26 cellular contexts compared by ENCODE assay signal in genomic region chr11:88583232-88583631, GRCh38.
"Had no signal": no experiment of that assay in that cellular context is flagged by ENCODE, and none has a peak within 500 bp of the region (broad histone marks: within the 10 kb centered on the region; RNA-seq: fewer than 3 reads in every experiment).

No MANE protein-coding gene starts in this region.

- H3K9me3 ChIP-seq: colonic mucosa, esophagus squamous epithelium, gastrocnemius medialis, left lung, lower lobe of right lung had no signal

- H3K4me1 ChIP-seq: colonic mucosa, esophagus squamous epithelium, gastrocnemius medialis, heart right ventricle, left lung, lower lobe of right lung had no signal

- H3K27ac ChIP-seq: colonic mucosa, epithelial cell of prostate, esophagus squamous epithelium, gastrocnemius medialis, heart right ventricle, left lung, lower lobe of right lung had no signal

- DNase-seq: colonic mucosa; cortex of kidney; effector CD8-positive, alpha-beta T cell; effector memory CD8-positive, alpha-beta T cell; endodermal cell; erythroblast; esophagus squamous epithelium; foreskin fibroblast; foreskin melanocyte; gastrocnemius medialis; glutamatergic neuron; head of caudate nucleus; heart right ventricle; hippocampal formation; left lung; left ventricle myocardium superior; lower lobe of right lung; mesenchymal stem cell; naive thymus-derived CD4-positive, alpha-beta T cell had no signal

- H3K36me3 Mint-ChIP-seq: mesothelial cell of epicardium had no signal

- H3K4me3 ChIP-seq: colonic mucosa, esophagus squamous epithelium, gastrocnemius medialis, heart right ventricle, left lung, lower lobe of right lung had no signal

- FAIRE-seq: endometrium, islet of Langerhans, keratinocyte had no signal

- H3K36me3 ChIP-seq: colonic mucosa, esophagus squamous epithelium, gastrocnemius medialis, heart right ventricle, left lung, lower lobe of right lung had no signal

- H3K9me3 Mint-ChIP-seq: dendritic cell treated with granulocyte-macrophage colony-stimulating factor and Interleukin-4, amounts not matched to agents 40 ng/mL and 50 ng/mL, for 4 days; effector memory CD8-positive, alpha-beta T cell; endodermal cell; mesothelial cell of epicardium; naive thymus-derived CD4-positive, alpha-beta T cell had no signal

- H3K27ac Mint-ChIP-seq: dendritic cell treated with granulocyte-macrophage colony-stimulating factor and Interleukin-4, amounts not matched to agents 40 ng/mL and 50 ng/mL, for 4 days; effector memory CD8-positive, alpha-beta T cell; endodermal cell; mesothelial cell of epicardium had no signal

- ATAC-seq: effector memory CD8-positive, alpha-beta T cell; esophagus mucosa; gastrocnemius medialis; heart right ventricle; left lung; left ventricle myocardium superior; lower lobe of right lung; naive thymus-derived CD4-positive, alpha-beta T cell had no signal

- H3K27me3 ChIP-seq: colonic mucosa, gastrocnemius medialis, left lung had no signal

- H3K4me3 Mint-ChIP-seq: dendritic cell treated with granulocyte-macrophage colony-stimulating factor and Interleukin-4, amounts not matched to agents 40 ng/mL and 50 ng/mL, for 4 days; effector memory CD8-positive, alpha-beta T cell; endodermal cell; mesothelial cell of epicardium; naive thymus-derived CD4-positive, alpha-beta T cell had no signal
